In the genomic region with DNA sequence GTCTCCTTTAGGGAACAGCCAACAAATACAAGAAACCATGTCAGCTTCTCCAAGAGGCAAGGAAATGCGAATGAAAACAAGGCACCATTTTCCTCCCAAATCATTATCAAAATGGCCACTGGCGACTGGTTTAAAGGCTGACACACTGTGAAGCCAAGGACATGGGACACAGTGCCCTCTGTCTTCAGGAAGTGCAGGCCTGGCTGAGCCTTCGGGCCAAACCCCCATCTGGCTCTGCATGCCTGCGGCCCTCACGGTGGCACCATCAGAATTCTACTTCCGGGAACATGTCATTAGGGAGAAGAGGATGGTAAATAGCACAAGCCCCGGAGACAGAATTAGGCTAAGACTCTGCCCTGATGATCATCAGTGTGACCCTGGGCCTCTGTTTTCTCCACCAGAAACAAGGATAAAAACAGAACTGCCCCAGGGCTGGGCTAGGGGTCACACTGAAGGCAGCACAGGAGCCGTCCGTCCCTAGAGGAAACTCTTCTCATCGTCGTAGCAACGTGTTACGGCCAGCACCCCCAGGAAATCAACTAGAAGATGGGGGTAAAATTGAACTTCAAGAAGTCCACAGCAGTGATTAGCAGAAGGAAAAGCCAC, we compare ENCODE assay signal across 18 cellular contexts.
A peak's percentile ranks its signal among the peaks of the same experiment; 100 is the strongest.
DNase-seq lines count a peak whose midpoint lies in the region; TF ChIP-seq lines count a peak whose summit lies in the region.
"Had no signal": no experiment of that assay in that cellular context is flagged by ENCODE, and none has a peak within 500 bp of the region (broad histone marks: within the 10 kb centered on the region; RNA-seq: fewer than 3 reads in every experiment).

No MANE protein-coding gene starts in this region.

- in situ Hi-C loops in brain microvascular endothelial cell (cut with HindIII; ENCODE audit: low pct_ligation_motif_present, low sequenced_read_pairs) = no loop called here

- H3K27me3 Mint-ChIP-seq in type B pancreatic cell = no peaks in the 10 kb centered on the region
- H3K27me3 Mint-ChIP-seq: B cell had no signal

- TF ChIP-seq CTCF in left ventricle myocardium inferior (IDR thresholded peaks at IDR 0.05; ENCODE audit: borderline replicate concordance) (peak; percentile 22), brain microvascular endothelial cell (IDR thresholded peaks at IDR 0.05; ENCODE audit: low read depth, low read length, missing control alignments) (peak; percentile 40), type B pancreatic cell (conservative IDR thresholded peaks at IDR 0.05) (peak; percentile 41), stomach (IDR thresholded peaks at IDR 0.05) (no peak)

- peaks cover 27% of the 10 kb centered on the region for H3K36me3 ChIP-seq in left ventricle myocardium inferior
- no peaks in the 10 kb centered on the region for H3K36me3 ChIP-seq in brain microvascular endothelial cell (replicated peaks)
- peaks cover 0 to 46% (median 40%) of the 10 kb centered on the region in 4 donors for H3K36me3 ChIP-seq in stomach

- no peak for TF ChIP-seq EP300 in stomach (IDR thresholded peaks at IDR 0.05)

- TF ChIP-seq POLR2A in stomach (IDR thresholded peaks at IDR 0.05) = no peak

- H3K9me3 Mint-ChIP-seq in type B pancreatic cell = no peaks in the 10 kb centered on the region
- H3K9me3 Mint-ChIP-seq: activated T-helper 2 cell treated with anti-CD3 and anti-CD28 coated beads, Interferon-gamma antibody, Interleukin-2, Interleukin-4, amounts not matched to agents 10 μg/mL and 5 μg/mL and 100 μg/mL, durations not matched to agents 14 hours and 24 hours and 36 hours had no signal

- H3K4me1 ChIP-seq in left ventricle myocardium inferior = peaks cover 4% of the 10 kb centered on the region
- no peaks in the 10 kb centered on the region for H3K4me1 ChIP-seq in stomach
- H3K4me1 ChIP-seq: body of pancreas, heart right ventricle had no signal

- no peak for DNase-seq in left ventricle myocardium inferior
- no peak for DNase-seq in cardiac septum (ENCODE audit: low spot score)
- no peak for DNase-seq in brain microvascular endothelial cell
- peak; percentile 47 for DNase-seq in left kidney (ENCODE audit: low read depth, low spot score)
- DNase-seq in type B pancreatic cell (ENCODE audit: extremely low spot score, unreplicated experiment) = no peak
- DNase-seq in stimulated activated CD4-positive, alpha-beta T cell treated with anti-CD3 and anti-CD28 coated beads, Interleukin-15, amount 100 ng/mL, for 24 hours = no peak
- no peak for DNase-seq in NOMO-1 treated with DMSO at 0.1 percent for 48 hours (lab: John Stamatoyannopoulos, UW; ENCODE audit: unreplicated experiment)
- DNase-seq in stomach = no peak
- DNase-seq: activated CD8-positive, alpha-beta memory T cell treated with anti-CD3 and anti-CD28 coated beads, Interleukin-2, amount 50 U/mL, for 4 hours; body of pancreas; cortex of kidney; NCI-H1048; NCI-H2081; SW 1271 had no signal

- no peaks in the 10 kb centered on the region for H3K9me3 ChIP-seq in left ventricle myocardium inferior (replicated peaks)
- H3K9me3 ChIP-seq in stomach = no peaks in the 10 kb centered on the region
- H3K9me3 ChIP-seq: body of pancreas, heart right ventricle had no signal

- no peak overlapping the region for H3K4me3 Mint-ChIP-seq in type B pancreatic cell
- H3K4me3 Mint-ChIP-seq: B cell had no signal

- H3K27ac ChIP-seq in left ventricle myocardium inferior (replicated peaks) (peak overlapping the region; percentile 46), brain microvascular endothelial cell (no peak overlapping the region), stomach (no peak overlapping the region)
- H3K27ac ChIP-seq: body of pancreas had no signal

- no peak overlapping the region for H3K4me3 ChIP-seq in left ventricle myocardium inferior
- no peak overlapping the region for H3K4me3 ChIP-seq in brain microvascular endothelial cell (ENCODE audit: low read depth, low read length)
- H3K4me3 ChIP-seq in stomach = no peak overlapping the region
- H3K4me3 ChIP-seq: body of pancreas, heart right ventricle, lung had no signal

- no peak overlapping the region for H3K27ac Mint-ChIP-seq in type B pancreatic cell
- H3K27ac Mint-ChIP-seq: activated T-helper 2 cell treated with anti-CD3 and anti-CD28 coated beads, Interferon-gamma antibody, Interleukin-2, Interleukin-4, amounts not matched to agents 10 μg/mL and 5 μg/mL and 100 μg/mL, durations not matched to agents 14 hours and 24 hours and 36 hours; B cell had no signal

- peaks cover 12% of the 10 kb centered on the region for H3K36me3 Mint-ChIP-seq in type B pancreatic cell

- WGBS in stomach, 5 donors = 84 to 95% (median 90%) methylated on average over 13 of the region's 13 CpGs

- H3K27me3 ChIP-seq in left ventricle myocardium inferior (ENCODE audit: low read depth) = no peaks in the 10 kb centered on the region
- no peaks in the 10 kb centered on the region for H3K27me3 ChIP-seq in brain microvascular endothelial cell (replicated peaks)
- no peaks in the 10 kb centered on the region for H3K27me3 ChIP-seq in stomach
- H3K27me3 ChIP-seq: body of pancreas, heart right ventricle had no signal

- intact Hi-C loops in left ventricle myocardium inferior (cut with micrococcal nuclease) (no loop called here), cardiac septum (cut with DNase I) (no loop called here), stomach (cut with DNase I; ENCODE audit: low total_unique reads) (no loop called here)

- H3K4me1 Mint-ChIP-seq in type B pancreatic cell (ENCODE audit: unreplicated experiment) = peaks cover 24% of the 10 kb centered on the region
- H3K4me1 Mint-ChIP-seq: B cell had no signal

Comparison
In these comparisons a context has a peak if more than half of its experiments do, and no peak if none do; other contexts are left out.
1. CTCF ChIP-seq: peak in left ventricle myocardium inferior (single experiment), brain microvascular endothelial cell (single experiment) and type B pancreatic cell (single experiment); none in stomach (0 of 7).